7 cellular contexts compared by ENCODE assay signal in the genomic region with DNA sequence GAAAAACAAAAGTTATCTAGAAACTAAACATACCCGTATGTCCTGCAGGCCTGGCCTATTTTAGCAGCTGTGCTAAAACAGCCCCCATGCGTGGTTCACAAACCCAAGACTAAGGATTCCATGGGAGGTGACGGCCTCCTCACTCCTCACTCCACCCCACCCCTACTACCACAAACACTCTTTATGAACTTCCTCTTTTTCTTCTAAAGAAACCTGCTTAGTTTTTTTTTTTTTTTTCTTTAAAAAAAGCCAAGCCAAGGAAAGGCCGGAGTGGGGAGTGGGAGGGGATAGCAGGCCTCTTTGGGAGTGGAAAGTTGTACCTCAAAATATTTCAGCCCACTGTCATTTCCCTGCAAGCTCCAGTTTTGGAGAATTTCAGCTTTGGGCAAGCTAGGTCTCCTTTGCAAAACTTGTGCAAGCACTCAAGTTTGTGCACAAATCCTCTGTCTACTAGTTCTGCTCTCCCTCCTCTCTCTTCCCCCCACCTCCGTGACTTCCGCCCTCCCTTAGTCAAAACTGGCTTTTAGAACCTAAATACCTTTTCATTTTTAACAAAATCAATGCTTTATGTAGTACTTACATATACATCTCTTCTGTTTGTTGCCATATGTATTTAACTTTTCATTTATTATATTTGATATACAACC. TPM values are rescaled to one million over a fixed set of nuclear protein-coding genes. Genes with fewer than 3 reads are reported as not detected.
A peak's percentile ranks its signal among the peaks of the same experiment; 100 is the strongest.
DNase-seq lines count a peak whose midpoint lies in the region; ATAC-seq and TF ChIP-seq lines count a peak whose summit lies in the region.

No MANE protein-coding gene starts in this region.

- ATAC-seq in GM18907 (IDR thresholded peaks at IDR 0.05; ENCODE audit: unreplicated experiment), result peak; percentile 62
- ATAC-seq in HG02852 (IDR thresholded peaks at IDR 0.05; ENCODE audit: unreplicated experiment), result peak; percentile 47
- no peak for ATAC-seq in PC-3
- ATAC-seq in naive thymus-derived CD4-positive, alpha-beta T cell, result peak; percentile 62

- peak overlapping the region; percentile 82 to 99 (median 96) for H3K4me3 Mint-ChIP-seq in naive thymus-derived CD4-positive, alpha-beta T cell

- H2AFZ ChIP-seq in PC-3 (ENCODE audit: low read length), result peak overlapping the region; percentile 79

- no peaks in the 10 kb centered on the region for H4K20me1 ChIP-seq in PC-3 (ENCODE audit: low read length)

- CTCF ChIA-PET in PC-3 (lab: Charles Lee), result interaction anchor here (0.6 kb wide), 1 partner anchor 994 kb away, joined by 3 read pairs; no protein-coding TSS in a partner anchor
- CTCF ChIA-PET in naive thymus-derived CD4-positive, alpha-beta T cell (lab: Charles Lee), result interaction anchor here (0.6 to 1.9 kb wide), 7 partner anchors 10 to 129 kb away, joined by 3 to 9 read pairs (median 4); no protein-coding TSS in a partner anchor

- H3K79me2 ChIP-seq in PC-3 (ENCODE audit: low read length), result peaks cover 45% of the 10 kb centered on the region

- peak overlapping the region; percentile 88 to 98 (median 94) for H3K27ac Mint-ChIP-seq in naive thymus-derived CD4-positive, alpha-beta T cell

- TF ChIP-seq CTCF in PC-3 (conservative IDR thresholded peaks at IDR 0.05; ENCODE audit: low read depth, low read length) (no peak), coronary artery (IDR thresholded peaks at IDR 0.05) (no peak)

- POLR2A ChIA-PET in PC-3 (lab: Charles Lee; ENCODE audit: unreplicated experiment), result interaction anchor here (0.6 to 0.7 kb wide), 2 partner anchors 19 to 69 kb away, joined by 3 to 6 read pairs; no protein-coding TSS in a partner anchor
- POLR2A ChIA-PET in naive thymus-derived CD4-positive, alpha-beta T cell (lab: Charles Lee), result interaction anchor here (0.6 to 3.0 kb wide), 13 partner anchors 10 to 131 kb away, joined by 3 to 23 read pairs (median 4); no protein-coding TSS in a partner anchor

- intact Hi-C loops in PC-3 (cut with micrococcal nuclease), result loop anchor here (1.0 to 2.0 kb wide), 3 partner anchors 25 to 63 kb away; no protein-coding TSS in a partner anchor
- intact Hi-C loops in naive thymus-derived CD4-positive, alpha-beta T cell (cut with micrococcal nuclease), result loop anchor here (1.0 to 10.0 kb wide), 14 partner anchors 15 to 1421 kb away; a partner anchor contains a TSS

- H3K4me3 ChIP-seq in PC-3 (ENCODE audit: low read length), result peak overlapping the region; percentile 94
- peak overlapping the region; percentile 90 for H3K4me3 ChIP-seq in coronary artery
- peak overlapping the region; percentile 76 for H3K4me3 ChIP-seq in naive thymus-derived CD4-positive, alpha-beta T cell (ENCODE audit: low read length)

- peaks cover 57% of the 10 kb centered on the region for H3K4me1 ChIP-seq in PC-3 (ENCODE audit: insufficient read depth, low read length)
- peaks cover 23 to 29% of the 10 kb centered on the region in 2 donors for H3K4me1 ChIP-seq in naive thymus-derived CD4-positive, alpha-beta T cell (ENCODE audit: control insufficient read depth in 2 of 2, insufficient read depth in 2 of 2, low read length in 2 of 2)

- H3K36me3 ChIP-seq in PC-3 (ENCODE audit: low read depth, low read length), result no peaks in the 10 kb centered on the region; the same call in 1 of the 2 replicates
- H3K36me3 ChIP-seq in naive thymus-derived CD4-positive, alpha-beta T cell (ENCODE audit: control insufficient read depth in 2 of 3, insufficient read depth in 3 of 3, low read length in 3 of 3), result peaks cover 0 to 10% (median 0%) of the 10 kb centered on the region in 3 experiments

- no peaks in the 10 kb centered on the region for H3F3A ChIP-seq in PC-3 (ENCODE audit: low read length, unreplicated experiment)

- H3K27me3 Mint-ChIP-seq in naive thymus-derived CD4-positive, alpha-beta T cell, result peaks cover 0 to 3% (median 0%) of the 10 kb centered on the region in 5 donors

- peaks cover 0 to 30% (median 0%) of the 10 kb centered on the region in 5 donors for H3K36me3 Mint-ChIP-seq in naive thymus-derived CD4-positive, alpha-beta T cell

- H3K9me3 Mint-ChIP-seq in naive thymus-derived CD4-positive, alpha-beta T cell, result no peaks in the 10 kb centered on the region

- no peaks in the 10 kb centered on the region for H3K27me3 ChIP-seq in PC-3 (ENCODE audit: low read length)
- H3K27me3 ChIP-seq in naive thymus-derived CD4-positive, alpha-beta T cell (ENCODE audit: control insufficient read depth in 2 of 2, insufficient read depth in 2 of 2, low read length in 2 of 2), result no peaks in the 10 kb centered on the region

- peaks cover 25 to 75% (median 56%) of the 10 kb centered on the region in 7 donors for H3K4me1 Mint-ChIP-seq in naive thymus-derived CD4-positive, alpha-beta T cell

- no TSS peak for BruUV-seq in PC-3 (replicated peaks; lab: Mats Ljungman, UMichigan)

- no peaks in the 10 kb centered on the region for H3K9me2 ChIP-seq in PC-3 (replicated peaks; ENCODE audit: low read length)

- H3K9me3 ChIP-seq in PC-3 (ENCODE audit: low read length), result no peaks in the 10 kb centered on the region
- no peaks in the 10 kb centered on the region for H3K9me3 ChIP-seq in naive thymus-derived CD4-positive, alpha-beta T cell (ENCODE audit: control insufficient read depth in 2 of 3, low read length in 3 of 3)

- in situ Hi-C loops in G401 (cut with HindIII; ENCODE audit: low sequenced_read_pairs), result no loop called here

- H3K27ac ChIP-seq in PC-3 (ENCODE audit: low read length), result peak overlapping the region; percentile 91
- peak overlapping the region; percentile 87 to 98 for H3K27ac ChIP-seq in coronary artery
- H3K27ac ChIP-seq in naive thymus-derived CD4-positive, alpha-beta T cell (ENCODE audit: low read depth, low read length), result peak overlapping the region; percentile 86

- peak overlapping the region; percentile 90 for H3K4me2 ChIP-seq in PC-3 (ENCODE audit: low read length)

- peak overlapping the region; percentile 97 for H3K9ac ChIP-seq in PC-3 (ENCODE audit: low read length)

- DNase-seq in PC-3, result no peak
- DNase-seq in coronary artery (ENCODE audit: low spot score), result no peak
- DNase-seq in naive thymus-derived CD4-positive, alpha-beta T cell, result peak in 7 of 9 donors; percentile 43 to 58 (median 51)
- no peak for DNase-seq in G401 (ENCODE audit: low spot score)
- DNase-seq in medulla oblongata (ENCODE audit: extremely low spot score), result no peak

RNA-seq across cellular contexts. Expression of a gene that starts 0.5 kb away (rescaled TPM):
- total RNA-seq in PC-3 (2014; rRNA removed), result 43.9 and 56.3 TPM in 2 replicates
- total RNA-seq in naive thymus-derived CD4-positive, alpha-beta T cell, result 10 to 100 TPM; 20.3 to 69.8 (median 50.0) TPM
- 10 to 100 TPM; 37.1 to 38.2 TPM for polyA plus RNA-seq in naive thymus-derived CD4-positive, alpha-beta T cell
- total RNA-seq in G401 (2014; rRNA removed; shearing (Covaris generic)), result 0.18 and 0.51 TPM in 2 replicates

Comparison
In these comparisons a context has a peak if more than half of its experiments do, and no peak if none do; other contexts are left out.
1. DNase-seq: peak in naive thymus-derived CD4-positive, alpha-beta T cell (7 of 9); none in PC-3 (single experiment), coronary artery (single experiment), G401 (single experiment) and medulla oblongata (single experiment).
2. RNA of a gene that starts 0.5 kb away (total RNA-seq): 20.3 to 69.8 TPM in naive thymus-derived CD4-positive, alpha-beta T cell and 43.9 to 56.3 TPM in PC-3; 0.18 to 0.51 TPM in G401; every median in the first group is over 10 times any median in the second.
3. Peak in every context shown above with its lines, with median percentiles within 50 percentile points of each other: H3K27ac ChIP-seq and H3K4me3 ChIP-seq.